8 cellular contexts compared by ENCODE assay signal in the genomic region with DNA sequence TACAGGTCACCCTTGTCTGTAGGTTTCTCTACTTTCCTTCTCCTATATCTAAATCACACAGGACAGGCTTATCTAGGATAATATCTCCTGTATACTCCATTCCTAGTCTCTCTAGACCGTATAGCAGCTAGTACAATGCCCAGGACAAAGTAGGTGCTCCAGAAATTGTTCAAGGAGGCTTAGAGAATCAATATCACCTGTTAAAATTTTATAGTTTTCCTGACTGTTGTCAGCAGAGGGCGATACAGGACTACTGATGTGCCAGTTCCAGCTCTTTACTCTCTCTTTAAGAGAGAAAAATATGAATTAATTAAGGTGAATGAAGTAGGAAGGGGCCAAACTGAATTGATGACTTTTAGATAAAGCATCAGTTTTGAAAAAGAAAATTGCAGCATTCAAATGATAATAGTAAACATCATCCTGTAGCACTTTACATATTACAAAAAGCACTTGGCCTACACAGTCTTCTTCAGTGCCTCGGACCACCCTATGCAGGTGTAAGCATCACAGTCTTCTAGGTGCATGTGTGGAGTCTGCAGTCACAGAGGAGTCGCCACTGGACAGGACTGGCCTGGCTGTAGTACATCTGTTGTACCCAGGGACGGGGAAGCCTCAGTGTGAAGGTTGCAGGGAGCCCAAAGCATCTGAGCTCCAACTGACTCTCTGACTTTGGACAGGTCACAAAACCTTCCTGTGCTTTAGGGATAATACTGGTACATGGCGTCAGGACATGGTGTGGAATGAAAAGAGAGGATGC.
A peak's percentile ranks its signal among the peaks of the same experiment; 100 is the strongest.
DNase-seq lines count a peak whose midpoint lies in the region; ATAC-seq lines count a peak whose summit lies in the region.

No MANE protein-coding gene starts in this region.

- H3K23ac ChIP-seq in mesenchymal stem cell (ENCODE audit: low read length in 2 of 2): no peak overlapping the region

- H3K79me1 ChIP-seq in mesenchymal stem cell (replicated peaks; ENCODE audit: low read length, poor library complexity, severe bottlenecking): no peaks in the 10 kb centered on the region

- H4K91ac ChIP-seq in mesenchymal stem cell (ENCODE audit: low read length): no peak overlapping the region

- H3K4ac ChIP-seq in mesenchymal stem cell (ENCODE audit: low read depth in 1 of 2, low read length in 2 of 2): no peak overlapping the region

- no peak overlapping the region for H3K18ac ChIP-seq in mesenchymal stem cell (ENCODE audit: low read depth in 1 of 2, low read length in 2 of 2)

- peak overlapping the region in 1 of 2 experiments; percentile 23 for H2BK12ac ChIP-seq in mesenchymal stem cell (ENCODE audit: low read length in 2 of 2)

- DNase-seq in activated CD4-positive, CD25-positive, alpha-beta regulatory T cell (lab: John Stamatoyannopoulos, UW): no peak
- peak; percentile 58 for DNase-seq in M059J (ENCODE audit: low read depth)
- DNase-seq in SW480 (ENCODE audit: low spot score): peak; percentile 60
- peak; percentile 48 for DNase-seq in dedifferentiated amniotic fluid mesenchymal stem cell (ENCODE audit: extremely low spot score)
- DNase-seq in mesenchymal stem cell: peak; percentile 58
- DNase-seq in GF-D8 (lab: John Stamatoyannopoulos, UW): no peak

- no peak overlapping the region for H3K4me2 ChIP-seq in mesenchymal stem cell (ENCODE audit: low read length, poor library complexity, severe bottlenecking)

- no peak overlapping the region for H2BK5ac ChIP-seq in mesenchymal stem cell (ENCODE audit: low read depth, low read length, poor library complexity, severe bottlenecking)

- no peak overlapping the region for H4K8ac ChIP-seq in mesenchymal stem cell (ENCODE audit: low read length)

- no peak overlapping the region for H2AFZ ChIP-seq in mesenchymal stem cell (ENCODE audit: low read depth, low read length)

- 61% methylated on average over 4 of the region's 6 CpGs for WGBS in mesenchymal stem cell

- H3K9ac ChIP-seq in mesenchymal stem cell (ENCODE audit: low read length): no peak overlapping the region

- no peak overlapping the region for H2AK5ac ChIP-seq in mesenchymal stem cell (ENCODE audit: low read length, severe bottlenecking)

- no peak overlapping the region for H2BK120ac ChIP-seq in mesenchymal stem cell (ENCODE audit: low read depth, low read length)

- H3K4me3 ChIP-seq in mesenchymal stem cell (ENCODE audit: insufficient read depth in 1 of 2, low read depth in 1 of 2, low read length in 2 of 2): no peak overlapping the region

- H3K36me3 ChIP-seq in mesenchymal stem cell (ENCODE audit: control insufficient read depth in 1 of 2, insufficient read depth in 2 of 2, low read depth in 1 of 2, low read length in 2 of 2): no peaks in the 10 kb centered on the region

- no peak overlapping the region for H3K14ac ChIP-seq in mesenchymal stem cell (ENCODE audit: low read length in 2 of 2)

- no peaks in the 10 kb centered on the region for H3K27me3 ChIP-seq in mesenchymal stem cell (ENCODE audit: control insufficient read depth in 1 of 2, insufficient read depth in 1 of 2, low read length in 2 of 2)

- peak; percentile 39 to 51 for ATAC-seq in activated CD4-positive, CD25-positive, alpha-beta regulatory T cell treated with anti-CD3 and anti-CD28 coated beads, Interleukin-2, amount 50 U/mL, for 24 hours
- ATAC-seq in GM21576 (IDR thresholded peaks at IDR 0.05; ENCODE audit: unreplicated experiment): no peak

- peaks cover 2% of the 10 kb centered on the region for H3K4me1 ChIP-seq in mesenchymal stem cell (ENCODE audit: control insufficient read depth, insufficient read depth, low read depth, low read length)

- no peak overlapping the region for H2BK15ac ChIP-seq in mesenchymal stem cell (ENCODE audit: low read depth, poor library complexity, severe bottlenecking)

- H3K9me3 ChIP-seq in mesenchymal stem cell (ENCODE audit: control insufficient read depth, low read length): no peaks in the 10 kb centered on the region

- no peak overlapping the region for H3K27ac ChIP-seq in mesenchymal stem cell (ENCODE audit: low read length, poor library complexity, severe bottlenecking)

Comparison
In these comparisons a context has a peak if more than half of its experiments do, and no peak if none do; other contexts are left out.
1. DNase-seq: peak in M059J (single experiment), SW480 (single experiment), dedifferentiated amniotic fluid mesenchymal stem cell (single experiment) and mesenchymal stem cell (single experiment); none in activated CD4-positive, CD25-positive, alpha-beta regulatory T cell (0 of 4) and GF-D8 (single experiment).